ENCODE assay signal across 13 cellular contexts in genomic region chr17:17179371-17179827, GRCh38. TPM values are rescaled to one million over a fixed set of nuclear protein-coding genes. Genes with fewer than 3 reads are reported as not detected.
DNase-seq lines count a peak whose midpoint lies in the region; ATAC-seq and TF ChIP-seq lines count a peak whose summit lies in the region.
"Had no signal": no experiment of that assay in that cellular context is flagged by ENCODE, and none has a peak within 500 bp of the region (broad histone marks: within the 10 kb centered on the region; RNA-seq: fewer than 3 reads in every experiment).

No MANE protein-coding gene starts in this region.

- H3K36me3 ChIP-seq in heart right ventricle, result peaks cover 0 to 100% (median 73%) of the 10 kb centered on the region in 9 donors
- H3K36me3 ChIP-seq in transverse colon, result peaks cover 0 to 57% (median 24%) of the 10 kb centered on the region in 4 donors
- peaks cover 0 to 7% of the 10 kb centered on the region in 2 donors for H3K36me3 ChIP-seq in aorta (ENCODE audit: control insufficient read depth in 1 of 2, insufficient read depth in 2 of 2, low read length in 1 of 2)

- intact Hi-C loops in heart right ventricle (cut with DNase I), result no loop called here
- intact Hi-C loops in left cardiac atrium (cut with DNase I), result no loop called here
- intact Hi-C loops in transverse colon (cut with DNase I; ENCODE audit: low total_unique reads), result no loop called here
- intact Hi-C loops in aorta (cut with DNase I), result no loop called here

- H3K4me3 ChIP-seq in heart right ventricle (no peak overlapping the region), transverse colon (no peak overlapping the region), aorta (ENCODE audit: low read length in 2 of 2) (no peak overlapping the region)
- H3K4me3 ChIP-seq: lung, upper lobe of right lung had no signal

- TF ChIP-seq CTCF in heart right ventricle (IDR thresholded peaks at IDR 0.05), result no peak
- no peak for TF ChIP-seq CTCF in transverse colon (IDR thresholded peaks at IDR 0.05)

- TF ChIP-seq POLR2A in transverse colon (IDR thresholded peaks at IDR 0.05), result no peak

- DNase-seq in heart right ventricle (no peak), left cardiac atrium (no peak), transverse colon (no peak), NCI-H1092 (lab: John Stamatoyannopoulos, UW) (no peak), NCI-H1092 treated with DMSO at 0.1 percent for 48 hours (lab: John Stamatoyannopoulos, UW) (no peak), aorta (no peak)
- DNase-seq in central memory CD4-positive, alpha-beta T cell, result peak; percentile 56
- DNase-seq: AML-193, NCI-H187, SHP77 treated with DMSO at 0.1 percent for 48 hours, upper lobe of right lung had no signal

- ATAC-seq in heart right ventricle (no peak), left cardiac atrium (no peak), HG03354 (IDR thresholded peaks at IDR 0.05; ENCODE audit: poor library complexity, severe bottlenecking, unreplicated experiment) (peak; percentile 49), aorta (ENCODE audit: low FRiP score) (no peak)
- ATAC-seq: upper lobe of right lung had no signal

- H3K4me1 ChIP-seq in heart right ventricle, result peaks cover 7 to 61% (median 27%) of the 10 kb centered on the region in 9 donors
- no peaks in the 10 kb centered on the region for H3K4me1 ChIP-seq in transverse colon
- no peaks in the 10 kb centered on the region for H3K4me1 ChIP-seq in aorta (ENCODE audit: control insufficient read depth in 1 of 2, insufficient read depth in 2 of 2, low read length in 2 of 2)

- H3K27ac ChIP-seq in heart right ventricle (peak overlapping the region in 8 of 10 donors; percentile 27 to 82 (median 53)), transverse colon (peak overlapping the region in 3 of 4 donors; percentile 0 to 55 (median 20)), aorta (ENCODE audit: low read depth in 1 of 2, low read length in 2 of 2) (no peak overlapping the region)
- H3K27ac ChIP-seq: upper lobe of right lung had no signal

- in situ Hi-C loops in transverse colon (cut with MboI; ENCODE audit: low pct_ligation_motif_present in 1 of 4, low pct_unique_long_range_greater_than_20kb in 1 of 4, low sequenced_read_pairs in 3 of 4), result no loop called here

- WGBS in heart right ventricle, 2 donors, result 93 to 99% methylated on average over 2 of the region's 2 CpGs
- 71 to 81% methylated on average over 1 to 2 of the region's 2 CpGs for WGBS in transverse colon (ENCODE audit: low coverage in 1 of 2), 2 donors
- WGBS in aorta, 2 donors, result 95 to 100% methylated on average over 2 of the region's 2 CpGs

- H3K9me3 ChIP-seq in heart right ventricle (no peaks in the 10 kb centered on the region), transverse colon (no peaks in the 10 kb centered on the region), aorta (ENCODE audit: control insufficient read depth, low read length) (no peaks in the 10 kb centered on the region)
- H3K9me3 ChIP-seq: upper lobe of right lung had no signal

- TF ChIP-seq EP300 in transverse colon (IDR thresholded peaks at IDR 0.05; ENCODE audit: low read depth), result no peak

- H3K27me3 ChIP-seq in heart right ventricle, result no peaks in the 10 kb centered on the region
- no peaks in the 10 kb centered on the region for H3K27me3 ChIP-seq in transverse colon
- no peaks in the 10 kb centered on the region for H3K27me3 ChIP-seq in aorta (ENCODE audit: control insufficient read depth in 1 of 2, insufficient read depth in 2 of 2, low read length in 1 of 2)
- H3K27me3 ChIP-seq: upper lobe of right lung had no signal

RNA-seq across cellular contexts. Expression of gene PLD6, which starts 26.7 kb away (rescaled TPM):
- 10 to 100 TPM in 2 of 10 donors, 1 to 10 TPM in 8; 6.0 to 16.3 (median 8.2) TPM for total RNA-seq in heart right ventricle
- 1 to 10 TPM; 3.7 to 6.9 TPM for polyA plus RNA-seq in heart right ventricle
- 1 to 10 TPM; 5.6 to 5.8 TPM for total RNA-seq in left cardiac atrium
- 1 to 10 TPM in 2 of 4 donors, under 1 TPM in 1, not detected in 1; 0.75 to 3.2 (median 1.4) TPM for total RNA-seq in transverse colon
- total RNA-seq in aorta, result 1 to 10 TPM; 1.3 to 1.8 TPM
- polyA plus RNA-seq in aorta, result 1 to 10 TPM in 1 of 2 donors, under 1 TPM in 1; 0.13 to 2.1 TPM

RNA-seq across cellular contexts. Expression of gene FLCN, which starts 57.6 kb away (rescaled TPM):
- total RNA-seq in heart right ventricle (10 to 100 TPM; 26.4 to 45.7 (median 35.8) TPM), left cardiac atrium (10 to 100 TPM; 36.6 to 48.4 TPM), transverse colon (100 to 1,000 TPM in 1 of 4 donors, 10 to 100 TPM in 3; 43.0 to 560 (median 81.1) TPM), aorta (10 to 100 TPM; 53.4 to 81.8 TPM)
- polyA plus RNA-seq in heart right ventricle (10 to 100 TPM; 16.0 to 78.2 TPM), aorta (10 to 100 TPM; 12.5 to 85.0 TPM)

Comparison
In these comparisons a context has a peak if more than half of its experiments do, and no peak if none do; other contexts are left out.
1. H3K27ac ChIP-seq: peak in heart right ventricle (8 of 10) and transverse colon (3 of 4); none in aorta (0 of 2).